In the genomic region with DNA sequence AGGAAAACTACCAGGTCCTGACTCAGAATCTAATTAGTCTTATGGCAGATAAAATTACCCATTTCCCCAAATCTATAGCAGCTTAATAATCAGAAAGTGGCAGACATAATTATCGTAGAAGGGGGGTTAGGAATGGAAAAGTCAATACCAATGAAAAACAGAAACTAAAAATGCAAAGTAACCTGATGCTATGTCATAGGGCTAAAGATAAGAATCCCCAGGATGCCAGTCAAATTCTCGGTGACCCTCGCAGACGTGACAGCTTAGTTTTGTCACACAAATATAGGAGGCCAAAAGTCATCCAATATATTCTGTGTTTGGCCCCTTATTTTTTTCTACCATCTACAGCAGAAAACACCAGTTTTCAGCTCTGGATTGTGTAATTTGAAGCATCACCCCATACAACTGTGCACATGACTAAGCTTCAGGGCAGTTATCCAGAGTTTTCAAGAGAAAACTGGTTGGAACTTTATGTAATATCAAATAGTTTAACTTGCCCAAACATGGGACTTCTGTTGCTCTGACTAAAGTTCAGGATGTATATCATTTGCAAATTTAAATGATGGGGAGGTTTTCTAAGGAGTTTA, we compare ENCODE assay signal across 9 cellular contexts. TPM values are rescaled to one million over a fixed set of nuclear protein-coding genes. Genes with fewer than 3 reads are reported as not detected.
DNase-seq lines count a peak whose midpoint lies in the region; ATAC-seq and TF ChIP-seq lines count a peak whose summit lies in the region.
"Had no signal": no experiment of that assay in that cellular context is flagged by ENCODE, and none has a peak within 500 bp of the region (broad histone marks: within the 10 kb centered on the region; RNA-seq: fewer than 3 reads in every experiment).

No MANE protein-coding gene starts in this region.

- H3K4me2 ChIP-seq in hepatocyte: peak overlapping the region; percentile 7
- H3K4me2 ChIP-seq in smooth muscle cell: no peak overlapping the region

- ATAC-seq in GM18508 (IDR thresholded peaks at IDR 0.05; ENCODE audit: insufficient read depth, unreplicated experiment): peak; percentile 31
- ATAC-seq: HCT116 had no signal

- H3K27me3 ChIP-seq in hepatocyte: no peaks in the 10 kb centered on the region
- H3K27me3 ChIP-seq in smooth muscle cell (ENCODE audit: low read depth): no peaks in the 10 kb centered on the region

- CTCF ChIA-PET in HEK293T (lab: Yijun Ruan, JAX): interaction anchor here (1.0 to 1.7 kb wide), 3 partner anchors 15 to 144 kb away, joined by 3 to 5 read pairs (median 5); no protein-coding TSS in a partner anchor

- H3K27ac ChIP-seq in hepatocyte (peak overlapping the region; percentile 65), smooth muscle cell (ENCODE audit: low read depth) (no peak overlapping the region)

- H3K36me3 ChIP-seq in hepatocyte (replicated peaks; ENCODE audit: insufficient read depth, low read depth): no peaks in the 10 kb centered on the region
- no peaks in the 10 kb centered on the region for H3K36me3 ChIP-seq in smooth muscle cell (ENCODE audit: low read depth)

- H3K9me3 ChIP-seq in hepatocyte (ENCODE audit: low read depth) (no peaks in the 10 kb centered on the region), smooth muscle cell (replicated peaks; ENCODE audit: low read depth) (no peaks in the 10 kb centered on the region)

- DNase-seq in HEK293T (ENCODE audit: extremely low spot score) (peak; percentile 16), NAMALWA (ENCODE audit: low spot score) (peak; percentile 83), hepatocyte (ENCODE audit: low spot score) (peak; percentile 25), T-helper 1 cell (no peak), T1000 (lab: John Stamatoyannopoulos, UW) (no peak), NCI-H2227 (lab: John Stamatoyannopoulos, UW; ENCODE audit: unreplicated experiment) (no peak), smooth muscle cell (lab: John Stamatoyannopoulos, UW; ENCODE audit: unreplicated experiment) (no peak)

- POLR2A ChIA-PET in HEK293T (lab: Yijun Ruan, JAX): no interaction called here

- no peaks in the 10 kb centered on the region for H3F3A ChIP-seq in smooth muscle cell (ENCODE audit: low read depth)

- H3K9ac ChIP-seq in smooth muscle cell (ENCODE audit: low read depth): no peak overlapping the region

- peaks cover 12% of the 10 kb centered on the region for H3K4me1 ChIP-seq in hepatocyte (ENCODE audit: insufficient read depth)
- H3K4me1 ChIP-seq in smooth muscle cell (ENCODE audit: low read depth): peaks cover 6% of the 10 kb centered on the region

- H3K4me3 ChIP-seq in hepatocyte (no peak overlapping the region), smooth muscle cell (no peak overlapping the region)

- H2AFZ ChIP-seq in hepatocyte: no peak overlapping the region
- no peak overlapping the region for H2AFZ ChIP-seq in smooth muscle cell (ENCODE audit: low read depth)

- TF ChIP-seq CTCF in hepatocyte (IDR thresholded peaks at IDR 0.05; ENCODE audit: poor library complexity) (no peak), smooth muscle cell (IDR thresholded peaks at IDR 0.05; ENCODE audit: borderline replicate concordance, insufficient read depth, poor library complexity, severe bottlenecking) (no peak)

- H3K9me2 ChIP-seq in hepatocyte (replicated peaks; ENCODE audit: insufficient read depth): no peaks in the 10 kb centered on the region

- 53% methylated on average over 4 of the region's 4 CpGs for WGBS in hepatocyte (ENCODE audit: low lambda C conversion rate, missing lambda C conversion rate)
- WGBS in smooth muscle cell (ENCODE audit: low lambda C conversion rate): 74% methylated on average over 4 of the region's 4 CpGs

- H4K20me1 ChIP-seq in hepatocyte (ENCODE audit: insufficient read depth, poor library complexity, severe bottlenecking): no peaks in the 10 kb centered on the region
- H4K20me1 ChIP-seq in smooth muscle cell (ENCODE audit: low read depth): no peaks in the 10 kb centered on the region

- H3K79me2 ChIP-seq in hepatocyte (no peaks in the 10 kb centered on the region), smooth muscle cell (ENCODE audit: low read depth) (no peaks in the 10 kb centered on the region)

TF ChIP-seq in HEK293T, 16 proteins besides CTCF, POLR2A, EP300 and RAD21:
- TF ChIP-seq L3MBTL2 (conservative IDR thresholded peaks at IDR 0.05) (no peak), PKNOX1 (IDR thresholded peaks at IDR 0.05) (peak; percentile 79), CTBP1 (IDR thresholded peaks at IDR 0.05; ENCODE audit: borderline replicate concordance) (no peak)

RNA-seq across cellular contexts. Expression of gene RASSF6, which starts 30.9 kb away (rescaled TPM):
- 6.0 and 6.5 TPM in 2 replicates for total RNA-seq in hepatocyte
- 2.1 and 3.0 TPM in 2 replicates for polyA plus RNA-seq in hepatocyte
- 0.09 TPM in 1 of 2 replicates, not detected in the other for total RNA-seq in smooth muscle cell
- polyA plus RNA-seq in smooth muscle cell: 0.28 TPM in 1 of 2 replicates, not detected in the other

Comparison
In these comparisons a context has a peak if more than half of its experiments do, and no peak if none do; other contexts are left out.
1. DNase-seq: peak in HEK293T (single experiment), NAMALWA (single experiment) and hepatocyte (single experiment); none in T-helper 1 cell (0 of 5), T1000 (single experiment), NCI-H2227 (single experiment) and smooth muscle cell (single experiment).